ENCODE assay signal across 1 cellular context in genomic region chr16:72469932-72470331, GRCh38.
TF ChIP-seq lines count a peak whose summit lies in the region.

No MANE protein-coding gene starts in this region.

TF ChIP-seq in GM12878, 131 proteins besides CTCF, POLR2A, EP300 and RAD21 (continued from another document):
- no peak for TF ChIP-seq PKNOX1 (IDR thresholded peaks at IDR 0.05)
- TF ChIP-seq HDAC6 (IDR thresholded peaks at IDR 0.05; ENCODE audit: unreplicated experiment): no peak
- TF ChIP-seq RB1 (IDR thresholded peaks at IDR 0.05; ENCODE audit: borderline replicate concordance): no peak
TF ChIP-seq in GM12878: peak in this region for 0.
